9 cellular contexts compared by ENCODE assay signal in the genomic region with DNA sequence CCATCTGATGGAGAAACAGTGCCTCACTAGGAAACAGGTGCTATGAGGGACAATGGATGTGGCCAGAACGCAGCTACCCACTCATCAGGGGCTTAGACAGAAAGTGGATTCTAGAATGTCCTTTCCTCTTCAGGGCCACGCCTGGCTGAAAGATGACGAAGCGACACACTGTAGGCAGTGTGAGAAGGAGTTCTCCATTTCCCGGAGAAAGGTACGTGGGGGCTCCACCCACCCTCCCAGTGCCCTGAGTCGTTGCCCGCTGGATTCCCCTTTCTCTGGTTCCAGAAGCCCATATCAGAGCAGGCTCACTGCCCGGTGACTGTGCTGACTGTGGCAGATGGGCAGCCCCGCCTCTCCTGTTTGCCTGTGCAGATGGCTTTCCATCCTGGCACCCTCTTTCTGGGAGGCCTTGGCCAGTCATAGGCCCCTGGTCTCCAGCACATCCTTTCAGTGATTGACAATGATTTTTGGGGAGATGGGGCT. TPM values are rescaled to one million over a fixed set of nuclear protein-coding genes. Genes with fewer than 3 reads are reported as not detected.
DNase-seq lines count a peak whose midpoint lies in the region; ATAC-seq lines count a peak whose summit lies in the region.
"Had no signal": no experiment of that assay in that cellular context is flagged by ENCODE, and none has a peak within 500 bp of the region (broad histone marks: within the 10 kb centered on the region; RNA-seq: fewer than 3 reads in every experiment).

No MANE protein-coding gene starts in this region.

- H3K4me1 Mint-ChIP-seq in activated CD4-positive, alpha-beta memory T cell treated with anti-CD3 and anti-CD28 coated beads for 36 hours (ENCODE audit: low read depth): peaks cover 32% of the 10 kb centered on the region
- peaks cover 43% of the 10 kb centered on the region for H3K4me1 Mint-ChIP-seq in stimulated activated effector memory CD8-positive, alpha-beta T cell treated with anti-CD3 and anti-CD28 coated beads, Interleukin-12 subunit alpha, Interleukin-12 subunit beta, amount 100 ng/mL, for 72 hours

- H3K27me3 Mint-ChIP-seq in activated CD4-positive, alpha-beta memory T cell treated with anti-CD3 and anti-CD28 coated beads for 36 hours: no peaks in the 10 kb centered on the region

- POLR2A ChIA-PET in activated CD4-positive, alpha-beta memory T cell treated with anti-CD3 and anti-CD28 coated beads for 36 hours (lab: Charles Lee): interaction anchor here (0.6 to 9.4 kb wide), 2 partner anchors 14 to 45 kb away, joined by 3 to 105 read pairs; partner anchors contain the start of gene HNRNPH1

- peaks cover 30% of the 10 kb centered on the region for H3K36me3 Mint-ChIP-seq in activated CD4-positive, alpha-beta memory T cell treated with anti-CD3 and anti-CD28 coated beads for 36 hours
- H3K36me3 Mint-ChIP-seq in stimulated activated effector memory CD8-positive, alpha-beta T cell treated with anti-CD3 and anti-CD28 coated beads, Interleukin-12 subunit alpha, Interleukin-12 subunit beta, amount 100 ng/mL, for 72 hours: peaks cover 86% of the 10 kb centered on the region

- intact Hi-C loops in activated CD4-positive, alpha-beta memory T cell treated with anti-CD3 and anti-CD28 coated beads for 36 hours (cut with micrococcal nuclease): no loop called here
- intact Hi-C loops in left cardiac atrium (cut with DNase I): no loop called here

- peak overlapping the region; percentile 71 for H3K27ac Mint-ChIP-seq in activated CD4-positive, alpha-beta memory T cell treated with anti-CD3 and anti-CD28 coated beads for 36 hours
- peak overlapping the region; percentile 74 for H3K27ac Mint-ChIP-seq in stimulated activated effector memory CD8-positive, alpha-beta T cell treated with anti-CD3 and anti-CD28 coated beads, Interleukin-12 subunit alpha, Interleukin-12 subunit beta, amount 100 ng/mL, for 72 hours

- in situ Hi-C loops in KBM-7 (cut with MboI; ENCODE audit: low pct_unique_long_range_greater_than_20kb, low sequenced_read_pairs): no loop called here

- H3K4me3 Mint-ChIP-seq in activated CD4-positive, alpha-beta memory T cell treated with anti-CD3 and anti-CD28 coated beads for 36 hours: no peak overlapping the region
- no peak overlapping the region for H3K4me3 Mint-ChIP-seq in stimulated activated effector memory CD8-positive, alpha-beta T cell treated with anti-CD3 and anti-CD28 coated beads, Interleukin-12 subunit alpha, Interleukin-12 subunit beta, amount 100 ng/mL, for 72 hours

- no peaks in the 10 kb centered on the region for H3K9me3 Mint-ChIP-seq in activated CD4-positive, alpha-beta memory T cell treated with anti-CD3 and anti-CD28 coated beads for 36 hours
- H3K9me3 Mint-ChIP-seq in stimulated activated effector memory CD8-positive, alpha-beta T cell treated with anti-CD3 and anti-CD28 coated beads, Interleukin-12 subunit alpha, Interleukin-12 subunit beta, amount 100 ng/mL, for 72 hours: no peaks in the 10 kb centered on the region

- CTCF ChIA-PET in activated CD4-positive, alpha-beta memory T cell treated with anti-CD3 and anti-CD28 coated beads for 36 hours (lab: Charles Lee): interaction anchor here (0.8 kb wide), 1 partner anchor 61 kb away, joined by 3 read pairs; no protein-coding TSS in a partner anchor

- DNase-seq in NCI-H82 (lab: John Stamatoyannopoulos, UW) (peak; percentile 69), NCI-H82 treated with DMSO at 0.1 percent for 48 hours (lab: John Stamatoyannopoulos, UW; ENCODE audit: unreplicated experiment) (no peak), left cardiac atrium (peak; percentile 65), GM03348 (ENCODE audit: low spot score) (no peak), SW 1271 (lab: John Stamatoyannopoulos, UW) (no peak), KBM-7 (no peak)
- no peak for DNase-seq in activated CD4-positive, alpha-beta memory T cell treated with anti-CD3 and anti-CD28 coated beads for 36 hours
- DNase-seq in stimulated activated effector memory CD8-positive, alpha-beta T cell treated with anti-CD3 and anti-CD28 coated beads, Interleukin-12 subunit alpha, Interleukin-12 subunit beta, amount 100 ng/mL, for 72 hours (ENCODE audit: low spot score in 2 of 2): no peak
- DNase-seq: foreskin melanocyte had no signal

- ATAC-seq in left cardiac atrium: peak; percentile 32 to 62
- peak; percentile 3 for ATAC-seq in stimulated activated effector memory CD8-positive, alpha-beta T cell treated with anti-CD3 and anti-CD28 coated beads, Interleukin-12 subunit alpha, Interleukin-12 subunit beta, amount 100 ng/mL, for 72 hours

RNA-seq across cellular contexts. Expression of gene HNRNPH1, which starts 16.0 kb away (rescaled TPM):
- 100 to 1,000 TPM; 604 to 611 TPM for total RNA-seq in activated CD4-positive, alpha-beta memory T cell treated with anti-CD3 and anti-CD28 coated beads for 36 hours
- total RNA-seq in left cardiac atrium: 100 to 1,000 TPM; 235 to 273 TPM

RNA-seq across cellular contexts. Expression of gene RUFY1, which starts 57.1 kb away (rescaled TPM):
- 10 to 100 TPM; 30.3 to 34.0 TPM for total RNA-seq in activated CD4-positive, alpha-beta memory T cell treated with anti-CD3 and anti-CD28 coated beads for 36 hours
- total RNA-seq in left cardiac atrium: 10 to 100 TPM; 22.9 to 26.3 TPM

Comparison
In these comparisons a context has a peak if more than half of its experiments do, and no peak if none do; other contexts are left out.
1. DNase-seq: peak in NCI-H82 (single experiment) and left cardiac atrium (single experiment); none in NCI-H82 treated with DMSO at 0.1 percent for 48 hours (single experiment), activated CD4-positive, alpha-beta memory T cell treated with anti-CD3 and anti-CD28 coated beads for 36 hours (single experiment), stimulated activated effector memory CD8-positive, alpha-beta T cell treated with anti-CD3 and anti-CD28 coated beads, Interleukin-12 subunit alpha, Interleukin-12 subunit beta, amount 100 ng/mL, for 72 hours (0 of 2), GM03348 (single experiment), SW 1271 (0 of 2) and KBM-7 (single experiment).